9 cellular contexts compared by ENCODE assay signal in the genomic region with DNA sequence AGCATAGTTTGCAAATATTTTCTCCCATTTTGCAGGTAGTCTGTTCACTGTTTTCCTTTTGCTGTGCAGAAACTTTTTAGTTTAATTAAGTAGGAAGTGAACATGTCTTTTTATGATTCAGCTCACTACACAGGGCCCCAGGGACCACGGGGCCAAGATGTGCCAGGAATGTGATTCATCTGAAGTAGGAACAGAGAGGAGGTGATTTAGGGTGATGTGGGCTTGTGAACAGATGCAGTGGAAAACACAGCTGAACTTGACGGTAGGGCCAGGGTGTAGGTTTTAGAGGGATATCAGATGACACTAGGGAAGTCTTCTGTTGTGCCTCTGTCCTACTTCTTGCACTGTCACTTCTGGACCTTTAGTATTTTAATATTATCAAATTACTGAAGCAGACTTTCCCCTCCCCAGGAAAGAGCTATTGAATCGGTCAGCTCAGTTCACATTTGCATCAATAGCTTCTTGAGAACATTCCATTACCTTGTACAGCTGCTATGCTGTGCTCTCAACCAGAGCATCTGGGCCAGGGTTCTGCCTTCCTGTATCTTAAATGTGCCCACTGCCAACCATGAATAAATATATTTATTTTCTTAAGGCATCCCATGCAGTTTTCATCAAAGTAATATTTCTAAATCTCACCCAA.
DNase-seq lines count a peak whose midpoint lies in the region; ATAC-seq and TF ChIP-seq lines count a peak whose summit lies in the region.
"Had no signal": no experiment of that assay in that cellular context is flagged by ENCODE, and none has a peak within 500 bp of the region (broad histone marks: within the 10 kb centered on the region; RNA-seq: fewer than 3 reads in every experiment).

No MANE protein-coding gene starts in this region.

- DNase-seq in activated CD4-positive, alpha-beta memory T cell treated with anti-CD3 and anti-CD28 coated beads for 36 hours, result peak; percentile 75
- no peak for DNase-seq in activated CD4-positive, alpha-beta memory T cell treated with anti-CD3 and anti-CD28 coated beads, Interleukin-2, amount 10 ng/mL, durations not matched to agents 7 days and 5 days
- DNase-seq in T-cell (no peak), fibroblast of villous mesenchyme (ENCODE audit: low read depth) (peak; percentile 76), SW 1271 (lab: John Stamatoyannopoulos, UW) (no peak), KBM-7 (no peak)
- DNase-seq in stimulated activated naive B cell treated with anti-CD40 and anti-IgM and Interleukin-4, amounts not matched to agents 10 μg/mL and 1 μg/mL and 100 μg/mL, for 72 hours, result no peak

- no peaks in the 10 kb centered on the region for H3K27me3 Mint-ChIP-seq in activated CD4-positive, alpha-beta memory T cell treated with anti-CD3 and anti-CD28 coated beads for 36 hours
- H3K27me3 Mint-ChIP-seq in activated CD4-positive, alpha-beta memory T cell treated with anti-CD3 and anti-CD28 coated beads, Interleukin-2, amount 10 ng/mL, durations not matched to agents 7 days and 5 days, result no peaks in the 10 kb centered on the region
- no peaks in the 10 kb centered on the region for H3K27me3 Mint-ChIP-seq in T-cell
- H3K27me3 Mint-ChIP-seq in stimulated activated naive B cell treated with anti-CD40 and anti-IgM and Interleukin-4, amounts not matched to agents 10 μg/mL and 1 μg/mL and 100 μg/mL, for 72 hours, result no peaks in the 10 kb centered on the region

- POLR2A ChIA-PET in activated CD4-positive, alpha-beta memory T cell treated with anti-CD3 and anti-CD28 coated beads for 36 hours (lab: Charles Lee), result interaction anchor here (1.0 to 1.9 kb wide), 4 partner anchors 13 to 96 kb away, joined by 3 to 5 read pairs (median 4); a partner anchor contains a TSS
- POLR2A ChIA-PET in activated CD4-positive, alpha-beta memory T cell treated with anti-CD3 and anti-CD28 coated beads, Interleukin-2, amount 10 ng/mL, durations not matched to agents 7 days and 5 days (lab: Charles Lee), result interaction anchor here (1.1 to 2.0 kb wide), 3 partner anchors 28 to 96 kb away, joined by 3 to 7 read pairs (median 6); a partner anchor contains a TSS
- POLR2A ChIA-PET in T-cell (lab: Charles Lee), result interaction anchor here in 1 of 2 donors (0.6 kb wide), 1 partner anchor 203 kb away, joined by 5 read pairs; no protein-coding TSS in a partner anchor

- CTCF ChIA-PET in activated CD4-positive, alpha-beta memory T cell treated with anti-CD3 and anti-CD28 coated beads for 36 hours (lab: Charles Lee), result interaction anchor here (1.0 to 2.5 kb wide), 10 partner anchors 9 to 211 kb away, joined by 3 to 18 read pairs (median 5); a partner anchor contains a TSS
- CTCF ChIA-PET in activated CD4-positive, alpha-beta memory T cell treated with anti-CD3 and anti-CD28 coated beads, Interleukin-2, amount 10 ng/mL, durations not matched to agents 7 days and 5 days (lab: Charles Lee), result interaction anchor here (0.7 to 1.5 kb wide), 4 partner anchors 10 to 207 kb away, joined by 3 to 6 read pairs (median 4); no protein-coding TSS in a partner anchor
- CTCF ChIA-PET in T-cell (lab: Charles Lee), result no interaction called here

- intact Hi-C loops in activated CD4-positive, alpha-beta memory T cell treated with anti-CD3 and anti-CD28 coated beads for 36 hours (cut with micrococcal nuclease), result loop anchor here (1.0 kb wide), 2 partner anchors 15 to 24 kb away; no protein-coding TSS in a partner anchor

- in situ Hi-C loops in KBM-7 (cut with MboI; ENCODE audit: low pct_unique_long_range_greater_than_20kb, low sequenced_read_pairs), result no loop called here

- no peak for ATAC-seq in T-cell (replicated peaks in 1 of 4)
- peak; percentile 86 to 90 for ATAC-seq in stimulated activated naive B cell treated with anti-CD40 and anti-IgM and Interleukin-4, amounts not matched to agents 10 μg/mL and 1 μg/mL and 100 μg/mL, for 72 hours (replicated peaks)
- ATAC-seq in HG02938 (IDR thresholded peaks at IDR 0.05; ENCODE audit: unreplicated experiment), result no peak

- no peak overlapping the region for H3K4me3 ChIP-seq in fibroblast of villous mesenchyme (ENCODE audit: low read depth, low read length)
- H3K4me3 ChIP-seq: ascending aorta had no signal

- TF ChIP-seq CTCF in fibroblast of villous mesenchyme (IDR thresholded peaks at IDR 0.05; ENCODE audit: insufficient read depth, low read depth, low read length), result no peak

- peaks cover 15% of the 10 kb centered on the region for H3K36me3 Mint-ChIP-seq in activated CD4-positive, alpha-beta memory T cell treated with anti-CD3 and anti-CD28 coated beads for 36 hours
- peaks cover 53% of the 10 kb centered on the region for H3K36me3 Mint-ChIP-seq in activated CD4-positive, alpha-beta memory T cell treated with anti-CD3 and anti-CD28 coated beads, Interleukin-2, amount 10 ng/mL, durations not matched to agents 7 days and 5 days (ENCODE audit: low read depth)
- H3K36me3 Mint-ChIP-seq in T-cell, result peaks cover 30% of the 10 kb centered on the region
- H3K36me3 Mint-ChIP-seq in stimulated activated naive B cell treated with anti-CD40 and anti-IgM and Interleukin-4, amounts not matched to agents 10 μg/mL and 1 μg/mL and 100 μg/mL, for 72 hours, result peaks cover 29 to 33% of the 10 kb centered on the region in 2 donors

- H3K4me3 Mint-ChIP-seq in activated CD4-positive, alpha-beta memory T cell treated with anti-CD3 and anti-CD28 coated beads for 36 hours, result no peak overlapping the region
- no peak overlapping the region for H3K4me3 Mint-ChIP-seq in activated CD4-positive, alpha-beta memory T cell treated with anti-CD3 and anti-CD28 coated beads, Interleukin-2, amount 10 ng/mL, durations not matched to agents 7 days and 5 days
- no peak overlapping the region for H3K4me3 Mint-ChIP-seq in T-cell
- peak overlapping the region; percentile 11 to 42 for H3K4me3 Mint-ChIP-seq in stimulated activated naive B cell treated with anti-CD40 and anti-IgM and Interleukin-4, amounts not matched to agents 10 μg/mL and 1 μg/mL and 100 μg/mL, for 72 hours

- peaks cover 78% of the 10 kb centered on the region for H3K4me1 Mint-ChIP-seq in activated CD4-positive, alpha-beta memory T cell treated with anti-CD3 and anti-CD28 coated beads for 36 hours (ENCODE audit: low read depth)
- H3K4me1 Mint-ChIP-seq in activated CD4-positive, alpha-beta memory T cell treated with anti-CD3 and anti-CD28 coated beads, Interleukin-2, amount 10 ng/mL, durations not matched to agents 7 days and 5 days, result peaks cover 55% of the 10 kb centered on the region
- peaks cover 7 to 33% (median 29%) of the 10 kb centered on the region in 3 donors for H3K4me1 Mint-ChIP-seq in T-cell
- H3K4me1 Mint-ChIP-seq in stimulated activated naive B cell treated with anti-CD40 and anti-IgM and Interleukin-4, amounts not matched to agents 10 μg/mL and 1 μg/mL and 100 μg/mL, for 72 hours, result peaks cover 19 to 54% of the 10 kb centered on the region in 2 donors

- no peaks in the 10 kb centered on the region for H3K9me3 Mint-ChIP-seq in activated CD4-positive, alpha-beta memory T cell treated with anti-CD3 and anti-CD28 coated beads for 36 hours
- H3K9me3 Mint-ChIP-seq in activated CD4-positive, alpha-beta memory T cell treated with anti-CD3 and anti-CD28 coated beads, Interleukin-2, amount 10 ng/mL, durations not matched to agents 7 days and 5 days, result no peaks in the 10 kb centered on the region
- no peaks in the 10 kb centered on the region for H3K9me3 Mint-ChIP-seq in T-cell
- no peaks in the 10 kb centered on the region for H3K9me3 Mint-ChIP-seq in stimulated activated naive B cell treated with anti-CD40 and anti-IgM and Interleukin-4, amounts not matched to agents 10 μg/mL and 1 μg/mL and 100 μg/mL, for 72 hours

- peak overlapping the region; percentile 57 for H3K27ac Mint-ChIP-seq in activated CD4-positive, alpha-beta memory T cell treated with anti-CD3 and anti-CD28 coated beads for 36 hours
- no peak overlapping the region for H3K27ac Mint-ChIP-seq in activated CD4-positive, alpha-beta memory T cell treated with anti-CD3 and anti-CD28 coated beads, Interleukin-2, amount 10 ng/mL, durations not matched to agents 7 days and 5 days
- peak overlapping the region; percentile 37 to 59 for H3K27ac Mint-ChIP-seq in T-cell
- peak overlapping the region; percentile 42 for H3K27ac Mint-ChIP-seq in stimulated activated naive B cell treated with anti-CD40 and anti-IgM and Interleukin-4, amounts not matched to agents 10 μg/mL and 1 μg/mL and 100 μg/mL, for 72 hours

Comparison
In these comparisons a context has a peak if more than half of its experiments do, and no peak if none do; other contexts are left out.
1. DNase-seq: peak in activated CD4-positive, alpha-beta memory T cell treated with anti-CD3 and anti-CD28 coated beads for 36 hours (single experiment) and fibroblast of villous mesenchyme (single experiment); none in activated CD4-positive, alpha-beta memory T cell treated with anti-CD3 and anti-CD28 coated beads, Interleukin-2, amount 10 ng/mL, durations not matched to agents 7 days and 5 days (single experiment), T-cell (0 of 34), stimulated activated naive B cell treated with anti-CD40 and anti-IgM and Interleukin-4, amounts not matched to agents 10 μg/mL and 1 μg/mL and 100 μg/mL, for 72 hours (single experiment), SW 1271 (0 of 2) and KBM-7 (single experiment).
2. H3K4me3 Mint-ChIP-seq: peak in stimulated activated naive B cell treated with anti-CD40 and anti-IgM and Interleukin-4, amounts not matched to agents 10 μg/mL and 1 μg/mL and 100 μg/mL, for 72 hours (2 of 2); none in activated CD4-positive, alpha-beta memory T cell treated with anti-CD3 and anti-CD28 coated beads for 36 hours (single experiment), activated CD4-positive, alpha-beta memory T cell treated with anti-CD3 and anti-CD28 coated beads, Interleukin-2, amount 10 ng/mL, durations not matched to agents 7 days and 5 days (single experiment) and T-cell (0 of 3).
3. ATAC-seq: peak in stimulated activated naive B cell treated with anti-CD40 and anti-IgM and Interleukin-4, amounts not matched to agents 10 μg/mL and 1 μg/mL and 100 μg/mL, for 72 hours (2 of 2); none in T-cell (0 of 4) and HG02938 (single experiment).
4. CTCF ChIA-PET loops: an anchor here in activated CD4-positive, alpha-beta memory T cell treated with anti-CD3 and anti-CD28 coated beads for 36 hours (1.0 to 2.5 kb wide) and activated CD4-positive, alpha-beta memory T cell treated with anti-CD3 and anti-CD28 coated beads, Interleukin-2, amount 10 ng/mL, durations not matched to agents 7 days and 5 days (0.7 to 1.5 kb wide); none called in T-cell.